Comparison of ENCODE assay signal across 25 cellular contexts in genomic region chr3:33007776-33008175, GRCh38. TPM values are rescaled to one million over a fixed set of nuclear protein-coding genes. Genes with fewer than 3 reads are reported as not detected.
A peak's percentile ranks its signal among the peaks of the same experiment; 100 is the strongest.
DNase-seq lines count a peak whose midpoint lies in the region; ATAC-seq and TF ChIP-seq lines count a peak whose summit lies in the region.
"Had no signal": no experiment of that assay in that cellular context is flagged by ENCODE, and none has a peak within 500 bp of the region (broad histone marks: within the 10 kb centered on the region; RNA-seq: fewer than 3 reads in every experiment).

No MANE protein-coding gene starts in this region.

- no peak for ATAC-seq in HG03159 (IDR thresholded peaks at IDR 0.05; ENCODE audit: unreplicated experiment)
- ATAC-seq: A549, HCT116 had no signal

- H3K9ac ChIP-seq in Loucy (ENCODE audit: low read depth, low read length, poor library complexity, severe bottlenecking) (peak overlapping the region; percentile 8), parathyroid adenoma (no peak overlapping the region)

- H3K4me1 ChIP-seq in Loucy (ENCODE audit: insufficient read depth, low read length, poor library complexity, severe bottlenecking), result peaks cover 17% of the 10 kb centered on the region
- peaks cover 12% of the 10 kb centered on the region for H3K4me1 ChIP-seq in parathyroid adenoma
- H3K4me1 ChIP-seq: A549, BE2C, Peyer's patch had no signal

- H3K4me2 ChIP-seq in Loucy (ENCODE audit: low read depth, low read length, poor library complexity, severe bottlenecking), result peak overlapping the region; percentile 49
- no peak overlapping the region for H3K4me2 ChIP-seq in parathyroid adenoma (ENCODE audit: low read length)
- H3K4me2 ChIP-seq: A549 had no signal

- H3K27me3 Mint-ChIP-seq in activated CD4-positive, alpha-beta T cell treated with anti-CD3 and anti-CD28 coated beads, Interleukin-2, amount 10 ng/mL, durations not matched to agents 7 days and 5 days, result no peaks in the 10 kb centered on the region
- no peaks in the 10 kb centered on the region for H3K27me3 Mint-ChIP-seq in activated naive CD8-positive, alpha-beta T cell treated with anti-CD3 and anti-CD28 coated beads for 36 hours

- H3K27ac Mint-ChIP-seq in activated CD4-positive, alpha-beta T cell treated with anti-CD3 and anti-CD28 coated beads, Interleukin-2, amount 10 ng/mL, durations not matched to agents 7 days and 5 days, result peak overlapping the region; percentile 80
- H3K27ac Mint-ChIP-seq in activated naive CD8-positive, alpha-beta T cell treated with anti-CD3 and anti-CD28 coated beads for 36 hours, result peak overlapping the region; percentile 37

- H3K27me3 ChIP-seq in Loucy (ENCODE audit: insufficient read depth, low read length, poor library complexity, severe bottlenecking) (no peaks in the 10 kb centered on the region), parathyroid adenoma (ENCODE audit: control insufficient read depth, insufficient read depth, low read length) (no peaks in the 10 kb centered on the region)
- H3K27me3 ChIP-seq: BE2C, cardiac muscle cell, dorsolateral prefrontal cortex, Peyer's patch had no signal

- no peaks in the 10 kb centered on the region for H3K79me2 ChIP-seq in Loucy (ENCODE audit: insufficient read depth, low read length)
- no peaks in the 10 kb centered on the region for H3K79me2 ChIP-seq in parathyroid adenoma

- peak; percentile 13 for DNase-seq in activated CD4-positive, alpha-beta T cell treated with anti-CD3 and anti-CD28 coated beads, Interleukin-2, amount 10 ng/mL, durations not matched to agents 7 days and 5 days
- DNase-seq in activated CD4-positive, alpha-beta T cell treated with anti-CD3 and anti-CD28 coated beads for 48 hours, result no peak
- no peak for DNase-seq in activated naive CD8-positive, alpha-beta T cell treated with anti-CD3 and anti-CD28 coated beads for 36 hours
- DNase-seq in GOT3 (lab: John Stamatoyannopoulos, UW) (no peak), posterior cingulate gyrus (no peak)
- DNase-seq: activated CD4-positive, CD25-positive, alpha-beta regulatory T cell; amniotic stem cell; BE2C; dorsolateral prefrontal cortex; hippocampal formation; NCI-H1105 treated with DMSO at 0.1 percent for 48 hours; NCI-H2107; NCI-H510A treated with DMSO at 0.1 percent for 48 hours; NK-92 treated with Interleukin-12 subunit alpha and Interleukin-12 subunit beta, amount 100 ng/mL, for 24 hours; Peyer's patch; retina; T1000 had no signal

- H3K9me3 Mint-ChIP-seq in activated CD4-positive, alpha-beta T cell treated with anti-CD3 and anti-CD28 coated beads, Interleukin-2, amount 10 ng/mL, durations not matched to agents 7 days and 5 days, result peaks cover 6% of the 10 kb centered on the region
- no peaks in the 10 kb centered on the region for H3K9me3 Mint-ChIP-seq in activated naive CD8-positive, alpha-beta T cell treated with anti-CD3 and anti-CD28 coated beads for 36 hours

- H3K4me3 Mint-ChIP-seq in activated CD4-positive, alpha-beta T cell treated with anti-CD3 and anti-CD28 coated beads, Interleukin-2, amount 10 ng/mL, durations not matched to agents 7 days and 5 days, result peak overlapping the region; percentile 24
- H3K4me3 Mint-ChIP-seq in activated naive CD8-positive, alpha-beta T cell treated with anti-CD3 and anti-CD28 coated beads for 36 hours, result no peak overlapping the region

- H4K20me1 ChIP-seq in Loucy (ENCODE audit: insufficient read depth, low read length, poor library complexity, severe bottlenecking), result no peaks in the 10 kb centered on the region

- intact Hi-C loops in posterior cingulate gyrus (cut with DNase I), result no loop called here

- TF ChIP-seq CTCF in Loucy (conservative IDR thresholded peaks at IDR 0.05; ENCODE audit: low read length), result no peak
- no peak for TF ChIP-seq CTCF in parathyroid adenoma (IDR thresholded peaks at IDR 0.05)

- H3K4me1 Mint-ChIP-seq in activated CD4-positive, alpha-beta T cell treated with anti-CD3 and anti-CD28 coated beads, Interleukin-2, amount 10 ng/mL, durations not matched to agents 7 days and 5 days, result peaks cover 34% of the 10 kb centered on the region
- H3K4me1 Mint-ChIP-seq in activated naive CD8-positive, alpha-beta T cell treated with anti-CD3 and anti-CD28 coated beads for 36 hours, result peaks cover 17% of the 10 kb centered on the region

- H3K9me2 ChIP-seq in Loucy (replicated peaks; ENCODE audit: low read depth, low read length), result no peaks in the 10 kb centered on the region

- H3F3A ChIP-seq in Loucy (ENCODE audit: low read depth), result no peaks in the 10 kb centered on the region

- H3K9me3 ChIP-seq in Loucy (ENCODE audit: insufficient read depth, low read depth, low read length), result 0 out of 2 replicates have a peak, but pooled peaks cover 9% of the 10 kb centered on the region
- H3K9me3 ChIP-seq in parathyroid adenoma (ENCODE audit: control insufficient read depth, low read length), result no peaks in the 10 kb centered on the region
- H3K9me3 ChIP-seq: A549, BE2C, Peyer's patch had no signal

- no peak overlapping the region for H2AFZ ChIP-seq in Loucy (ENCODE audit: low read length)
- H2AFZ ChIP-seq in parathyroid adenoma, result peak overlapping the region; percentile 53

- CTCF ChIA-PET in activated CD4-positive, alpha-beta T cell treated with anti-CD3 and anti-CD28 coated beads, Interleukin-2, amount 10 ng/mL, durations not matched to agents 7 days and 5 days (lab: Charles Lee), result interaction anchor here (0.6 to 2.5 kb wide), 9 partner anchors 7 to 67 kb away, joined by 3 to 7 read pairs (median 3); no protein-coding TSS in a partner anchor

- peaks cover 68% of the 10 kb centered on the region for H3K36me3 Mint-ChIP-seq in activated CD4-positive, alpha-beta T cell treated with anti-CD3 and anti-CD28 coated beads, Interleukin-2, amount 10 ng/mL, durations not matched to agents 7 days and 5 days (ENCODE audit: low read depth)
- H3K36me3 Mint-ChIP-seq in activated naive CD8-positive, alpha-beta T cell treated with anti-CD3 and anti-CD28 coated beads for 36 hours, result peaks cover 47% of the 10 kb centered on the region

- H3K27ac ChIP-seq in parathyroid adenoma, result no peak overlapping the region
- H3K27ac ChIP-seq: A549, cardiac muscle cell, dorsolateral prefrontal cortex, Peyer's patch had no signal

- H3K36me3 ChIP-seq in Loucy (ENCODE audit: insufficient read depth, low read length), result peaks cover 21% of the 10 kb centered on the region; the same call in 1 of the 2 replicates
- H3K36me3 ChIP-seq in parathyroid adenoma (ENCODE audit: control insufficient read depth, insufficient read depth, low read length), result no peaks in the 10 kb centered on the region
- H3K36me3 ChIP-seq: BE2C had no signal

- POLR2A ChIA-PET in activated CD4-positive, alpha-beta T cell treated with anti-CD3 and anti-CD28 coated beads, Interleukin-2, amount 10 ng/mL, durations not matched to agents 7 days and 5 days (lab: Charles Lee), result no interaction called here

- H3K4me3 ChIP-seq in Loucy (ENCODE audit: low read length, poor library complexity, severe bottlenecking) (peak overlapping the region; percentile 18), parathyroid adenoma (ENCODE audit: low read depth, low read length) (no peak overlapping the region)
- H3K4me3 ChIP-seq: A549, cardiac muscle cell, dorsolateral prefrontal cortex, Peyer's patch had no signal

RNA-seq across cellular contexts. Expression of gene CCR4, which starts 56.3 kb away (rescaled TPM):
- 10 to 100 TPM; 53.2 to 60.3 TPM for total RNA-seq in activated CD4-positive, alpha-beta T cell treated with anti-CD3 and anti-CD28 coated beads, Interleukin-2, amount 10 ng/mL, durations not matched to agents 7 days and 5 days
- total RNA-seq in activated naive CD8-positive, alpha-beta T cell treated with anti-CD3 and anti-CD28 coated beads for 36 hours, result 1 to 10 TPM; 8.1 to 8.8 TPM
- total RNA-seq: cardiac muscle cell, HT1080, Peyer's patch, temporal lobe had no signal

Comparison
In these comparisons a context has a peak if more than half of its experiments do, and no peak if none do; other contexts are left out.
1. RNA of gene CCR4, which starts 56.3 kb away (total RNA-seq): 53.2 to 60.3 TPM in activated CD4-positive, alpha-beta T cell treated with anti-CD3 and anti-CD28 coated beads, Interleukin-2, amount 10 ng/mL, durations not matched to agents 7 days and 5 days; 8.1 to 8.8 TPM in activated naive CD8-positive, alpha-beta T cell treated with anti-CD3 and anti-CD28 coated beads for 36 hours; every median in the first group is over 4 times any median in the second.